ENCODE assay signal across 23 cellular contexts in genomic region chr15:66652806-66653205, GRCh38. TPM values are rescaled to one million over a fixed set of nuclear protein-coding genes. Genes with fewer than 3 reads are reported as not detected.
DNase-seq lines count a peak whose midpoint lies in the region; ATAC-seq and TF ChIP-seq lines count a peak whose summit lies in the region.
"Had no signal": no experiment of that assay in that cellular context is flagged by ENCODE, and none has a peak within 500 bp of the region (broad histone marks: within the 10 kb centered on the region; RNA-seq: fewer than 3 reads in every experiment).

No MANE protein-coding gene starts in this region.

- H3K4me1 ChIP-seq in upper lobe of left lung, result peaks cover 23 to 61% (median 35%) of the 10 kb centered on the region in 4 donors

- no peaks in the 10 kb centered on the region for H3K36me3 Mint-ChIP-seq in activated CD8-positive, alpha-beta T cell treated with anti-CD3 and anti-CD28 coated beads, Interleukin-2, amount 10 ng/mL, durations not matched to agents 7 days and 5 days (ENCODE audit: low read depth)
- no peaks in the 10 kb centered on the region for H3K36me3 Mint-ChIP-seq in activated CD8-positive, alpha-beta T cell treated with anti-CD3 and anti-CD28 coated beads for 36 hours (ENCODE audit: low read depth)
- no peaks in the 10 kb centered on the region for H3K36me3 Mint-ChIP-seq in neural crest cell (ENCODE audit: low read depth)

- 62 to 81% methylated on average over 3 of the region's 3 CpGs for WGBS in upper lobe of left lung, 2 donors

- no peak overlapping the region for H3K4me3 Mint-ChIP-seq in activated CD8-positive, alpha-beta T cell treated with anti-CD3 and anti-CD28 coated beads, Interleukin-2, amount 10 ng/mL, durations not matched to agents 7 days and 5 days
- H3K4me3 Mint-ChIP-seq in activated CD8-positive, alpha-beta T cell treated with anti-CD3 and anti-CD28 coated beads for 36 hours, result no peak overlapping the region
- H3K4me3 Mint-ChIP-seq in neural crest cell, result no peak overlapping the region

- CTCF ChIA-PET in activated CD8-positive, alpha-beta T cell treated with anti-CD3 and anti-CD28 coated beads, Interleukin-2, amount 10 ng/mL, durations not matched to agents 7 days and 5 days (lab: Charles Lee), result no interaction called here
- CTCF ChIA-PET in activated CD8-positive, alpha-beta T cell treated with anti-CD3 and anti-CD28 coated beads for 36 hours (lab: Charles Lee), result no interaction called here

- no peak for DNase-seq in activated CD8-positive, alpha-beta T cell treated with anti-CD3 and anti-CD28 coated beads, Interleukin-2, amount 10 ng/mL, durations not matched to agents 7 days and 5 days
- DNase-seq in activated CD8-positive, alpha-beta T cell treated with anti-CD3 and anti-CD28 coated beads for 36 hours, result no peak
- DNase-seq in left lobe of liver (ENCODE audit: low spot score) (no peak), neural crest cell (ENCODE audit: low read depth, low spot score) (no peak), upper lobe of left lung (no peak), NCI-H1048 (lab: John Stamatoyannopoulos, UW) (no peak), RKO (ENCODE audit: low spot score) (no peak)
- DNase-seq: 8988T, AML-193, DMS53, GDM1, Kasumi-1, MG63, NCI-H1417 treated with DMSO at 0.1 percent for 48 hours, NCI-H187 treated with DMSO at 0.1 percent for 48 hours, NCI-H2107, NCI-H510A treated with DMSO at 0.1 percent for 48 hours, NCI-H748 treated with DMSO at 0.1 percent for 48 hours, PC-9, SIG-M5, SK-N-SH had no signal

- H3K27ac ChIP-seq in upper lobe of left lung, result peak overlapping the region in 3 of 4 donors; percentile 81 to 91 (median 89)
- H3K27ac ChIP-seq: PC-9, RWPE1 had no signal

- TF ChIP-seq CTCF in activated CD8-positive, alpha-beta T cell treated with anti-CD3 and anti-CD28 coated beads for 36 hours (IDR thresholded peaks at IDR 0.05), result no peak
- TF ChIP-seq CTCF in neural crest cell (conservative IDR thresholded peaks at IDR 0.05), result no peak
- no peak for TF ChIP-seq CTCF in upper lobe of left lung (IDR thresholded peaks at IDR 0.05)

- no peak for ATAC-seq in activated CD8-positive, alpha-beta T cell treated with anti-CD3 and anti-CD28 coated beads, Interleukin-2, amount 10 ng/mL, durations not matched to agents 7 days and 5 days
- ATAC-seq in activated CD8-positive, alpha-beta T cell treated with anti-CD3 and anti-CD28 coated beads for 36 hours, result no peak
- ATAC-seq in left lobe of liver (peak; percentile 32), upper lobe of left lung (ENCODE audit: low FRiP score in 2 of 2) (no peak), GM21381 (IDR thresholded peaks at IDR 0.05; ENCODE audit: unreplicated experiment) (no peak)

- intact Hi-C loops in activated CD8-positive, alpha-beta T cell treated with anti-CD3 and anti-CD28 coated beads for 36 hours (cut with micrococcal nuclease), result no loop called here

- POLR2A ChIA-PET in activated CD8-positive, alpha-beta T cell treated with anti-CD3 and anti-CD28 coated beads, Interleukin-2, amount 10 ng/mL, durations not matched to agents 7 days and 5 days (lab: Charles Lee), result no interaction called here
- POLR2A ChIA-PET in activated CD8-positive, alpha-beta T cell treated with anti-CD3 and anti-CD28 coated beads for 36 hours (lab: Charles Lee), result no interaction called here

- H3K36me3 ChIP-seq in upper lobe of left lung, result no peaks in the 10 kb centered on the region
- H3K36me3 ChIP-seq: MG63 had no signal

- H3K27me3 Mint-ChIP-seq in activated CD8-positive, alpha-beta T cell treated with anti-CD3 and anti-CD28 coated beads, Interleukin-2, amount 10 ng/mL, durations not matched to agents 7 days and 5 days (ENCODE audit: low read depth), result peaks cover 11% of the 10 kb centered on the region
- H3K27me3 Mint-ChIP-seq in activated CD8-positive, alpha-beta T cell treated with anti-CD3 and anti-CD28 coated beads for 36 hours, result peaks cover 1% of the 10 kb centered on the region
- no peaks in the 10 kb centered on the region for H3K27me3 Mint-ChIP-seq in neural crest cell (ENCODE audit: low read depth)

- no peaks in the 10 kb centered on the region for H3K9me3 ChIP-seq in upper lobe of left lung
- H3K9me3 ChIP-seq: MG63, SK-N-SH had no signal

- no peak for TF ChIP-seq EP300 in upper lobe of left lung (IDR thresholded peaks at IDR 0.05)

- H3K4me3 ChIP-seq in upper lobe of left lung, result no peak overlapping the region
- H3K4me3 ChIP-seq: MG63, PC-9 had no signal

- no peaks in the 10 kb centered on the region for H3K27me3 ChIP-seq in upper lobe of left lung
- H3K27me3 ChIP-seq: MG63 had no signal

- TF ChIP-seq POLR2A in upper lobe of left lung (IDR thresholded peaks at IDR 0.05), result no peak

- H3K4me1 Mint-ChIP-seq in activated CD8-positive, alpha-beta T cell treated with anti-CD3 and anti-CD28 coated beads, Interleukin-2, amount 10 ng/mL, durations not matched to agents 7 days and 5 days (ENCODE audit: low read depth), result peaks cover 11% of the 10 kb centered on the region
- H3K4me1 Mint-ChIP-seq in activated CD8-positive, alpha-beta T cell treated with anti-CD3 and anti-CD28 coated beads for 36 hours (ENCODE audit: low read depth), result peaks cover 5% of the 10 kb centered on the region
- peaks cover 49% of the 10 kb centered on the region for H3K4me1 Mint-ChIP-seq in neural crest cell

- H3K9me3 Mint-ChIP-seq in activated CD8-positive, alpha-beta T cell treated with anti-CD3 and anti-CD28 coated beads, Interleukin-2, amount 10 ng/mL, durations not matched to agents 7 days and 5 days (ENCODE audit: insufficient read depth), result no peaks in the 10 kb centered on the region
- H3K9me3 Mint-ChIP-seq in activated CD8-positive, alpha-beta T cell treated with anti-CD3 and anti-CD28 coated beads for 36 hours, result no peaks in the 10 kb centered on the region
- no peaks in the 10 kb centered on the region for H3K9me3 Mint-ChIP-seq in neural crest cell

- peak overlapping the region; percentile 39 for H3K27ac Mint-ChIP-seq in activated CD8-positive, alpha-beta T cell treated with anti-CD3 and anti-CD28 coated beads, Interleukin-2, amount 10 ng/mL, durations not matched to agents 7 days and 5 days
- H3K27ac Mint-ChIP-seq in activated CD8-positive, alpha-beta T cell treated with anti-CD3 and anti-CD28 coated beads for 36 hours, result no peak overlapping the region
- H3K27ac Mint-ChIP-seq in neural crest cell (ENCODE audit: unreplicated experiment), result peak overlapping the region; percentile 46

RNA-seq across cellular contexts. Expression of gene SMAD6, which starts 49.2 kb away (rescaled TPM):
- 1 to 10 TPM in 1 of 2 experiments, under 1 TPM in 1; 0.97 to 1.2 TPM for total RNA-seq in activated CD8-positive, alpha-beta T cell treated with anti-CD3 and anti-CD28 coated beads, Interleukin-2, amount 10 ng/mL, durations not matched to agents 7 days and 5 days
- total RNA-seq in activated CD8-positive, alpha-beta T cell treated with anti-CD3 and anti-CD28 coated beads for 36 hours, result under 1 TPM; 0.25 to 0.41 TPM
- total RNA-seq in left lobe of liver (16.2 TPM), neural crest cell (4.7 and 5.4 TPM in 2 replicates), upper lobe of left lung (100 to 1,000 TPM in 3 of 6 donors, 10 to 100 TPM in 3; 76.6 to 377 (median 102) TPM)
